1 cellular context compared by ENCODE assay signal in the genomic region with DNA sequence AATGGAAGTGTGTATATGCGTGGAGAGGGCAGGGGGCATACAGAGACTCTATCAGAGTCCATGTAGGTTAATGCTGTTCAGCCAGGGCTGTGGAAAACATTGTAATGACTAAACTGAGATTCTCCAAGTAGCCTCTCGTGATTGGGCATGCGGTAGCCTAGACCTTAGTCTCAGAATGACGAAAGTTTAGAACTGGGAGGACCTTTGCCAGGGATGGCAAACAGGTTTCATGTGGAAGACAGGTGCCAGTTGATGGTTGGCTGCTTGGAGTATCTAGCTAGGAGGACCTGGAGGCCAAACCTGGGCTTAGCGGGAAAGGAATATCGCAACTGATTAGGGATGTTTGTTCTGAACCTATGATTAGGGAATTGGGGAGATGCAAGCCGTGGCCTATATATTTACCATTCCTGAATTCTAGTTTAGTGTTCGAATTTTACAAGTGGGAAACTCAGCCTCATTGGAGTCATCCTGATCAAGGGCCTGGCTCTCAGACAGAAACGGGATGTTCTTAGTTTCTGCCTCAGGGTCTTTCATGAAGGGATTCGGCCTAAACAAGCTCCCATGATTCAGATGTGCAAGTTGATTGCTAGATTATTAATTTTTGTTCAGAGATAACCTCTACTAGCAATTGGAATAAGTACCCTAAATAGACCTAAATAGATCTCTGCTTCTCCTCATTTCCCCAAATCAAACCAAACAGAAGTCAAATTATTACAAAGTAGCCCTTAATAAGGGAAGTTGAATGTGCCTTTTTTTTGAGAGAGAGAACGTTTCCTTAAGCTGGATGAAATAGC.
TF ChIP-seq lines count a peak whose summit lies in the region.

No MANE protein-coding gene starts in this region.

TF ChIP-seq in SK-N-SH treated with all-trans-retinoic acid at 6 μM for 48 hours, 23 proteins besides CTCF, POLR2A, EP300 and RAD21 (continued from another document):
- TF ChIP-seq, protein P1, sequence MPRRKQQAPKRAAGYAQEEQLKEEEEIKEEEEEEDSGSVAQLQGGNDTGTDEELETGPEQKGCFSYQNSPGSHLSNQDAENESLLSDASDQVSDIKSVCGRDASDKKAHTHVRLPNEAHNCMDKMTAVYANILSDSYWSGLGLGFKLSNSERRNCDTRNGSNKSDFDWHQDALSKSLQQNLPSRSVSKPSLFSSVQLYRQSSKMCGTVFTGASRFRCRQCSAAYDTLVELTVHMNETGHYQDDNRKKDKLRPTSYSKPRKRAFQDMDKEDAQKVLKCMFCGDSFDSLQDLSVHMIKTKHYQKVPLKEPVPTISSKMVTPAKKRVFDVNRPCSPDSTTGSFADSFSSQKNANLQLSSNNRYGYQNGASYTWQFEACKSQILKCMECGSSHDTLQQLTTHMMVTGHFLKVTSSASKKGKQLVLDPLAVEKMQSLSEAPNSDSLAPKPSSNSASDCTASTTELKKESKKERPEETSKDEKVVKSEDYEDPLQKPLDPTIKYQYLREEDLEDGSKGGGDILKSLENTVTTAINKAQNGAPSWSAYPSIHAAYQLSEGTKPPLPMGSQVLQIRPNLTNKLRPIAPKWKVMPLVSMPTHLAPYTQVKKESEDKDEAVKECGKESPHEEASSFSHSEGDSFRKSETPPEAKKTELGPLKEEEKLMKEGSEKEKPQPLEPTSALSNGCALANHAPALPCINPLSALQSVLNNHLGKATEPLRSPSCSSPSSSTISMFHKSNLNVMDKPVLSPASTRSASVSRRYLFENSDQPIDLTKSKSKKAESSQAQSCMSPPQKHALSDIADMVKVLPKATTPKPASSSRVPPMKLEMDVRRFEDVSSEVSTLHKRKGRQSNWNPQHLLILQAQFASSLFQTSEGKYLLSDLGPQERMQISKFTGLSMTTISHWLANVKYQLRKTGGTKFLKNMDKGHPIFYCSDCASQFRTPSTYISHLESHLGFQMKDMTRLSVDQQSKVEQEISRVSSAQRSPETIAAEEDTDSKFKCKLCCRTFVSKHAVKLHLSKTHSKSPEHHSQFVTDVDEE (CRISPR knock-in tag; IDR thresholded peaks at IDR 0.05) = no peak
- TF ChIP-seq TCF4 (CRISPR knock-in tag; IDR thresholded peaks at IDR 0.05; ENCODE audit: borderline replicate concordance) (no peak), ISL1 (CRISPR knock-in tag; IDR thresholded peaks at IDR 0.05) (no peak), GLIS3 (CRISPR knock-in tag; IDR thresholded peaks at IDR 0.05) (no peak), ZNF8 (CRISPR knock-in tag; IDR thresholded peaks at IDR 0.05) (no peak)
- TF ChIP-seq, protein P2, sequence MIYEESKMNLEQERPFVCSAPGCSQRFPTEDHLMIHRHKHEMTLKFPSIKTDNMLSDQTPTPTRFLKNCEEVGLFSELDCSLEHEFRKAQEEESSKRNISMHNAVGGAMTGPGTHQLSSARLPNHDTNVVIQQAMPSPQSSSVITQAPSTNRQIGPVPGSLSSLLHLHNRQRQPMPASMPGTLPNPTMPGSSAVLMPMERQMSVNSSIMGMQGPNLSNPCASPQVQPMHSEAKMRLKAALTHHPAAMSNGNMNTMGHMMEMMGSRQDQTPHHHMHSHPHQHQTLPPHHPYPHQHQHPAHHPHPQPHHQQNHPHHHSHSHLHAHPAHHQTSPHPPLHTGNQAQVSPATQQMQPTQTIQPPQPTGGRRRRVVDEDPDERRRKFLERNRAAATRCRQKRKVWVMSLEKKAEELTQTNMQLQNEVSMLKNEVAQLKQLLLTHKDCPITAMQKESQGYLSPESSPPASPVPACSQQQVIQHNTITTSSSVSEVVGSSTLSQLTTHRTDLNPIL (CRISPR knock-in tag; IDR thresholded peaks at IDR 0.05; ENCODE audit: low read depth) = no peak
TF ChIP-seq in SK-N-SH treated with all-trans-retinoic acid at 6 μM for 48 hours: peak in this region for 0.
